Comparison of ENCODE assay signal across 9 cellular contexts in genomic region chr12:47652491-47653234, GRCh38. TPM values are rescaled to one million over a fixed set of nuclear protein-coding genes. Genes with fewer than 3 reads are reported as not detected.
A peak's percentile ranks its signal among the peaks of the same experiment; 100 is the strongest.
DNase-seq lines count a peak whose midpoint lies in the region; ATAC-seq and TF ChIP-seq lines count a peak whose summit lies in the region.
"Had no signal": no experiment of that assay in that cellular context is flagged by ENCODE, and none has a peak within 500 bp of the region (broad histone marks: within the 10 kb centered on the region; RNA-seq: fewer than 3 reads in every experiment).

No MANE protein-coding gene starts in this region.

- peak overlapping the region; percentile 18 for H3K4me2 ChIP-seq in hepatocyte

- TF ChIP-seq CTCF in hepatocyte (IDR thresholded peaks at IDR 0.05; ENCODE audit: poor library complexity): no peak
- no peak for TF ChIP-seq CTCF in testis (IDR thresholded peaks at IDR 0.05)

- H3K27me3 ChIP-seq in hepatocyte (no peaks in the 10 kb centered on the region), testis (no peaks in the 10 kb centered on the region)
- H3K27me3 ChIP-seq: thyroid gland had no signal

- DNase-seq in NCI-H748 (lab: John Stamatoyannopoulos, UW; ENCODE audit: unreplicated experiment) (peak; percentile 14), NCI-H748 treated with DMSO at 0.1 percent for 48 hours (lab: John Stamatoyannopoulos, UW) (no peak), SK-N-MC (ENCODE audit: low read depth, low spot score) (no peak), hepatocyte (ENCODE audit: low spot score) (peak; percentile 24), testis (peak; percentile 22), activated gamma-delta T cell (lab: John Stamatoyannopoulos, UW) (no peak), HPDE6-E6E7 (ENCODE audit: extremely low spot score) (no peak)

- no peaks in the 10 kb centered on the region for H3K79me2 ChIP-seq in hepatocyte

- H3K27ac ChIP-seq in SK-N-MC: peak overlapping the region; percentile 71; the same call in 1 of the 2 replicates
- peak overlapping the region; percentile 68 for H3K27ac ChIP-seq in hepatocyte
- H3K27ac ChIP-seq in testis: no peak overlapping the region
- H3K27ac ChIP-seq: thyroid gland had no signal

- H3K9me3 ChIP-seq in SK-N-MC (ENCODE audit: low read depth, low read length) (no peaks in the 10 kb centered on the region), hepatocyte (ENCODE audit: low read depth) (no peaks in the 10 kb centered on the region), testis (no peaks in the 10 kb centered on the region)
- H3K9me3 ChIP-seq: thyroid gland had no signal

- ATAC-seq in GM21619 (IDR thresholded peaks at IDR 0.05; ENCODE audit: unreplicated experiment): no peak

- peak overlapping the region; percentile 9 for H3K9ac ChIP-seq in SK-N-MC (ENCODE audit: insufficient read length)

- H4K20me1 ChIP-seq in hepatocyte (ENCODE audit: insufficient read depth, poor library complexity, severe bottlenecking): no peaks in the 10 kb centered on the region

- intact Hi-C loops in testis (cut with DNase I; ENCODE audit: low total_unique reads): no loop called here

- WGBS in hepatocyte (ENCODE audit: low lambda C conversion rate, missing lambda C conversion rate): 46% methylated on average over 4 of the region's 4 CpGs
- 54 to 62% methylated on average over 4 of the region's 4 CpGs for WGBS in testis, 2 donors

- no peak overlapping the region for H2AFZ ChIP-seq in hepatocyte

- peaks cover 5% of the 10 kb centered on the region; the same call in 1 of the 2 replicates for H3K36me3 ChIP-seq in SK-N-MC (ENCODE audit: insufficient read depth, low read length)
- H3K36me3 ChIP-seq in hepatocyte (replicated peaks; ENCODE audit: insufficient read depth, low read depth): no peaks in the 10 kb centered on the region
- no peaks in the 10 kb centered on the region for H3K36me3 ChIP-seq in testis (ENCODE audit: low read depth, missing control alignments)
- H3K36me3 ChIP-seq: thyroid gland had no signal

- H3K9me2 ChIP-seq in hepatocyte (replicated peaks; ENCODE audit: insufficient read depth): no peaks in the 10 kb centered on the region

- peaks cover 15% of the 10 kb centered on the region for H3K4me1 ChIP-seq in hepatocyte (ENCODE audit: insufficient read depth)
- peaks cover 10% of the 10 kb centered on the region for H3K4me1 ChIP-seq in testis
- H3K4me1 ChIP-seq: thyroid gland had no signal

- TF ChIP-seq POLR2A in testis (IDR thresholded peaks at IDR 0.05): no peak

- H3K4me3 ChIP-seq in SK-N-MC: peak overlapping the region; percentile 27
- H3K4me3 ChIP-seq in hepatocyte: no peak overlapping the region
- no peak overlapping the region for H3K4me3 ChIP-seq in testis
- H3K4me3 ChIP-seq: thyroid gland had no signal

RNA-seq across cellular contexts. Expression of gene RPAP3, which starts 53.2 kb away (rescaled TPM):
- total RNA-seq in hepatocyte (21.7 and 28.1 TPM in 2 replicates), testis (10 to 100 TPM; 25.0 to 32.3 TPM)
- polyA plus RNA-seq in hepatocyte (23.4 and 31.6 TPM in 2 replicates), testis (ENCODE audit: insufficient read depth, low read depth, low replicate concordance) (12.7 TPM)

Comparison
In these comparisons a context has a peak if more than half of its experiments do, and no peak if none do; other contexts are left out.
1. DNase-seq: peak in NCI-H748 (single experiment), hepatocyte (single experiment) and testis (single experiment); none in NCI-H748 treated with DMSO at 0.1 percent for 48 hours (single experiment), SK-N-MC (single experiment), activated gamma-delta T cell (single experiment) and HPDE6-E6E7 (single experiment).
2. H3K27ac ChIP-seq: peak in SK-N-MC (single experiment) and hepatocyte (single experiment); none in testis (0 of 2).